In the genomic region with DNA sequence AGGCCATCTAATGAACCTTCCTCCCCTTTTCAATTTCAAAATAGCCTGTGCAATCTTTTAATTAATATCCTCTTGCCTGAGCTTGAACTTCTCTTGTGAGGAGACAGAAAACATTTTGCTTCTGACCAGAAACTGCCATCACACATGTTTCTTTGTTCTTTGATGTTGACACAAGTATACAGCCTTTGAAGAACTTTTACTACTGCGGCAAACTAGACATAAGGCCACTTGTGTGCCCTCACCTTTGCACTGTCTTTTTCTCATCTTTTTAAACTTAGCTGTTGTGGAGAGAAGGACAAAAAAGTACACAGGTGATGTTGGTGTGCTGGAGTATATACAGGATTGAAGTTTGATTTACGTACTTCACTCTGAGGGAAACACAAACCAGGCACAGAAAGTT, we compare ENCODE assay signal across 1 cellular context.
TF ChIP-seq lines count a peak whose summit lies in the region.

No MANE protein-coding gene starts in this region.

TF ChIP-seq in GM23338, 12 proteins besides CTCF, POLR2A, EP300 and RAD21:
- TF ChIP-seq, protein P1, sequence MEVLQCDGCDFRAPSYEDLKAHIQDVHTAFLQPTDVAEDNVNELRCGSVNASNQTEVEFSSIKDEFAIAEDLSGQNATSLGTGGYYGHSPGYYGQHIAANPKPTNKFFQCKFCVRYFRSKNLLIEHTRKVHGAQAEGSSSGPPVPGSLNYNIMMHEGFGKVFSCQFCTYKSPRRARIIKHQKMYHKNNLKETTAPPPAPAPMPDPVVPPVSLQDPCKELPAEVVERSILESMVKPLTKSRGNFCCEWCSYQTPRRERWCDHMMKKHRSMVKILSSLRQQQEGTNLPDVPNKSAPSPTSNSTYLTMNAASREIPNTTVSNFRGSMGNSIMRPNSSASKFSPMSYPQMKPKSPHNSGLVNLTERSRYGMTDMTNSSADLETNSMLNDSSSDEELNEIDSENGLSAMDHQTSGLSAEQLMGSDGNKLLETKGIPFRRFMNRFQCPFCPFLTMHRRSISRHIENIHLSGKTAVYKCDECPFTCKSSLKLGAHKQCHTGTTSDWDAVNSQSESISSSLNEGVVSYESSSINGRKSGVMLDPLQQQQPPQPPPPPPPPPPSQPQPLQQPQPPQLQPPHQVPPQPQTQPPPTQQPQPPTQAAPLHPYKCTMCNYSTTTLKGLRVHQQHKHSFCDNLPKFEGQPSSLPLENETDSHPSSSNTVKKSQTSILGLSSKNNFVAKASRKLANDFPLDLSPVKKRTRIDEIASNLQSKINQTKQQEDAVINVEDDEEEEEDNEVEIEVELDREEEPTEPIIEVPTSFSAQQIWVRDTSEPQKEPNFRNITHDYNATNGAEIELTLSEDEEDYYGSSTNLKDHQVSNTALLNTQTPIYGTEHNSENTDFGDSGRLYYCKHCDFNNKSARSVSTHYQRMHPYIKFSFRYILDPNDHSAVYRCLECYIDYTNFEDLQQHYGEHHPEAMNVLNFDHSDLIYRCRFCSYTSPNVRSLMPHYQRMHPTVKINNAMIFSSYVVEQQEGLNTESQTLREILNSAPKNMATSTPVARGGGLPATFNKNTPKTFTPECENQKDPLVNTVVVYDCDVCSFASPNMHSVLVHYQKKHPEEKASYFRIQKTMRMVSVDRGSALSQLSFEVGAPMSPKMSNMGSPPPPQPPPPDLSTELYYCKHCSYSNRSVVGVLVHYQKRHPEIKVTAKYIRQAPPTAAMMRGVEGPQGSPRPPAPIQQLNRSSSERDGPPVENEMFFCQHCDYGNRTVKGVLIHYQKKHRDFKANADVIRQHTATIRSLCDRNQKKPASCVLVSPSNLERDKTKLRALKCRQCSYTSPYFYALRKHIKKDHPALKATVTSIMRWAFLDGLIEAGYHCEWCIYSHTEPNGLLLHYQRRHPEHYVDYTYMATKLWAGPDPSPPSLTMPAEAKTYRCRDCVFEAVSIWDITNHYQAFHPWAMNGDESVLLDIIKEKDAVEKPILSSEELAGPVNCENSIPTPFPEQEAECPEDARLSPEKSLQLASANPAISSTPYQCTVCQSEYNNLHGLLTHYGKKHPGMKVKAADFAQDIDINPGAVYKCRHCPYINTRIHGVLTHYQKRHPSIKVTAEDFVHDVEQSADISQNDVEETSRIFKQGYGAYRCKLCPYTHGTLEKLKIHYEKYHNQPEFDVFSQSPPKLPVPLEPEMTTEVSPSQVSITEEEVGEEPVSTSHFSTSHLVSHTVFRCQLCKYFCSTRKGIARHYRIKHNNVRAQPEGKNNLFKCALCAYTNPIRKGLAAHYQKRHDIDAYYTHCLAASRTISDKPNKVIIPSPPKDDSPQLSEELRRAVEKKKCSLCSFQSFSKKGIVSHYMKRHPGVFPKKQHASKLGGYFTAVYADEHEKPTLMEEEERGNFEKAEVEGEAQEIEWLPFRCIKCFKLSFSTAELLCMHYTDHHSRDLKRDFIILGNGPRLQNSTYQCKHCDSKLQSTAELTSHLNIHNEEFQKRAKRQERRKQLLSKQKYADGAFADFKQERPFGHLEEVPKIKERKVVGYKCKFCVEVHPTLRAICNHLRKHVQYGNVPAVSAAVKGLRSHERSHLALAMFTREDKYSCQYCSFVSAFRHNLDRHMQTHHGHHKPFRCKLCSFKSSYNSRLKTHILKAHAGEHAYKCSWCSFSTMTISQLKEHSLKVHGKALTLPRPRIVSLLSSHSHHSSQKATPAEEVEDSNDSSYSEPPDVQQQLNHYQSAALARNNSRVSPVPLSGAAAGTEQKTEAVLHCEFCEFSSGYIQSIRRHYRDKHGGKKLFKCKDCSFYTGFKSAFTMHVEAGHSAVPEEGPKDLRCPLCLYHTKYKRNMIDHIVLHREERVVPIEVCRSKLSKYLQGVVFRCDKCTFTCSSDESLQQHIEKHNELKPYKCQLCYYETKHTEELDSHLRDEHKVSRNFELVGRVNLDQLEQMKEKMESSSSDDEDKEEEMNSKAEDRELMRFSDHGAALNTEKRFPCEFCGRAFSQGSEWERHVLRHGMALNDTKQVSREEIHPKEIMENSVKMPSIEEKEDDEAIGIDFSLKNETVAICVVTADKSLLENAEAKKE (CRISPR knock-in tag; IDR thresholded peaks at IDR 0.05): no peak
- TF ChIP-seq ZNF331 (CRISPR knock-in tag; IDR thresholded peaks at IDR 0.05; ENCODE audit: low read depth) (no peak), NANOG (IDR thresholded peaks at IDR 0.05; ENCODE audit: borderline replicate concordance) (no peak), STAT1 (IDR thresholded peaks at IDR 0.05; ENCODE audit: unreplicated experiment) (no peak), EZH2 (IDR thresholded peaks at IDR 0.05; ENCODE audit: low read depth, unreplicated experiment) (no peak), ZNF114 (CRISPR knock-in tag; IDR thresholded peaks at IDR 0.05) (no peak), EZH2phosphoT487 (IDR thresholded peaks at IDR 0.05; ENCODE audit: unreplicated experiment) (no peak), POLR2AphosphoS5 (IDR thresholded peaks at IDR 0.05; ENCODE audit: low read depth) (no peak), CREB1 (CRISPR knock-in tag; IDR thresholded peaks at IDR 0.05; ENCODE audit: low read depth) (no peak), JUNB (IDR thresholded peaks at IDR 0.05; ENCODE audit: unreplicated experiment) (no peak)
- TF ChIP-seq, protein P2, sequence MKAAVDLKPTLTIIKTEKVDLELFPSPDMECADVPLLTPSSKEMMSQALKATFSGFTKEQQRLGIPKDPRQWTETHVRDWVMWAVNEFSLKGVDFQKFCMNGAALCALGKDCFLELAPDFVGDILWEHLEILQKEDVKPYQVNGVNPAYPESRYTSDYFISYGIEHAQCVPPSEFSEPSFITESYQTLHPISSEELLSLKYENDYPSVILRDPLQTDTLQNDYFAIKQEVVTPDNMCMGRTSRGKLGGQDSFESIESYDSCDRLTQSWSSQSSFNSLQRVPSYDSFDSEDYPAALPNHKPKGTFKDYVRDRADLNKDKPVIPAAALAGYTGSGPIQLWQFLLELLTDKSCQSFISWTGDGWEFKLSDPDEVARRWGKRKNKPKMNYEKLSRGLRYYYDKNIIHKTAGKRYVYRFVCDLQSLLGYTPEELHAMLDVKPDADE (IDR thresholded peaks at IDR 0.05): no peak
- TF ChIP-seq, protein P3, sequence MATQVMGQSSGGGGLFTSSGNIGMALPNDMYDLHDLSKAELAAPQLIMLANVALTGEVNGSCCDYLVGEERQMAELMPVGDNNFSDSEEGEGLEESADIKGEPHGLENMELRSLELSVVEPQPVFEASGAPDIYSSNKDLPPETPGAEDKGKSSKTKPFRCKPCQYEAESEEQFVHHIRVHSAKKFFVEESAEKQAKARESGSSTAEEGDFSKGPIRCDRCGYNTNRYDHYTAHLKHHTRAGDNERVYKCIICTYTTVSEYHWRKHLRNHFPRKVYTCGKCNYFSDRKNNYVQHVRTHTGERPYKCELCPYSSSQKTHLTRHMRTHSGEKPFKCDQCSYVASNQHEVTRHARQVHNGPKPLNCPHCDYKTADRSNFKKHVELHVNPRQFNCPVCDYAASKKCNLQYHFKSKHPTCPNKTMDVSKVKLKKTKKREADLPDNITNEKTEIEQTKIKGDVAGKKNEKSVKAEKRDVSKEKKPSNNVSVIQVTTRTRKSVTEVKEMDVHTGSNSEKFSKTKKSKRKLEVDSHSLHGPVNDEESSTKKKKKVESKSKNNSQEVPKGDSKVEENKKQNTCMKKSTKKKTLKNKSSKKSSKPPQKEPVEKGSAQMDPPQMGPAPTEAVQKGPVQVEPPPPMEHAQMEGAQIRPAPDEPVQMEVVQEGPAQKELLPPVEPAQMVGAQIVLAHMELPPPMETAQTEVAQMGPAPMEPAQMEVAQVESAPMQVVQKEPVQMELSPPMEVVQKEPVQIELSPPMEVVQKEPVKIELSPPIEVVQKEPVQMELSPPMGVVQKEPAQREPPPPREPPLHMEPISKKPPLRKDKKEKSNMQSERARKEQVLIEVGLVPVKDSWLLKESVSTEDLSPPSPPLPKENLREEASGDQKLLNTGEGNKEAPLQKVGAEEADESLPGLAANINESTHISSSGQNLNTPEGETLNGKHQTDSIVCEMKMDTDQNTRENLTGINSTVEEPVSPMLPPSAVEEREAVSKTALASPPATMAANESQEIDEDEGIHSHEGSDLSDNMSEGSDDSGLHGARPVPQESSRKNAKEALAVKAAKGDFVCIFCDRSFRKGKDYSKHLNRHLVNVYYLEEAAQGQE (IDR thresholded peaks at IDR 0.05; ENCODE audit: unreplicated experiment): no peak
